ENCODE assay signal across 17 cellular contexts in the genomic region with DNA sequence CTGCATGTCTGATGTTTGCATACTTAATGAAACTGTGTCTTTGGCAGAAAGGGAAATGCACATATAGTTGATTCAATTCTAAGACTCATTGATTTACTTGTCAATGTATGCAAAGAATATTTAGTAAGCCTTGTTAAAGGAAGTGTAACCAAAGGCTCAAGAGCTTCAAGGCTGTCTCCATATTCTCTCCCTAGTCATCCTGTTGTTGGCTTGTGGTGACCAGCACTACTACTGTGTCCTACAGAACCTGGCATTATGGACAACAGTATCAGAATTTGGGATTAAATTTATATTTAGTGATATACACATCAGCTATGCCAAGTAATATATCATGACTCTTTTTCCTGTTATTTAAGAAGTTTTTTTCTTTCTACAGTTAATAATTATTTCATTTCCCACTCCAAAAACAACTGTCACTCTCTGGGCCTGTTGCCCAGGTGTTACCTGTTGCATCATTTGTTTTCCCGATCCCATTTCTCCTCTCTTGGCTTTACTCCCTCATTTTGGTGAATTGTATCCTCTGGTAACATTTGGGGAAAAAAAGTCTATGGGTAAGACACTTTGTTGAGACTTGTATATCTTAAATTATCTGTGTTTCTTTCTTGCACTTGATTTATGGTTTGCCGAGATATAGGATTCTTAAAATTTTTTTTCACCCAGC.
DNase-seq lines count a peak whose midpoint lies in the region; ATAC-seq and TF ChIP-seq lines count a peak whose summit lies in the region.
"Had no signal": no experiment of that assay in that cellular context is flagged by ENCODE, and none has a peak within 500 bp of the region (broad histone marks: within the 10 kb centered on the region; RNA-seq: fewer than 3 reads in every experiment).

No MANE protein-coding gene starts in this region.

- H3K9ac ChIP-seq in Karpas-422 (ENCODE audit: low read length), result no peak overlapping the region
- H3K9ac ChIP-seq: BLaER1 treated with 17β-estradiol and CSF1 and Interleukin-3, amounts not matched to agents 10 nM and 100 nM; GM23248 had no signal

- H3K27ac ChIP-seq in right lobe of liver, result peak overlapping the region; percentile 42 to 78 (median 77)
- H3K27ac ChIP-seq in Karpas-422 (ENCODE audit: low read length), result no peak overlapping the region
- H3K27ac ChIP-seq: BLaER1 treated with 17β-estradiol and CSF1 and Interleukin-3, amounts not matched to agents 10 nM and 100 nM; GM23248; HL-60 had no signal

- H3K9me3 ChIP-seq in right lobe of liver (no peaks in the 10 kb centered on the region), Karpas-422 (ENCODE audit: low read length) (no peaks in the 10 kb centered on the region)

- H3K4me3 ChIP-seq in right lobe of liver (no peak overlapping the region), Karpas-422 (ENCODE audit: low read length) (no peak overlapping the region)
- H3K4me3 ChIP-seq: BLaER1 treated with 17β-estradiol and CSF1 and Interleukin-3, amounts not matched to agents 10 nM and 100 nM; GM12878; GM23248 had no signal

- no peaks in the 10 kb centered on the region for H4K20me1 ChIP-seq in Karpas-422 (ENCODE audit: insufficient read depth, low read depth, low read length)
- H4K20me1 ChIP-seq: BLaER1 treated with 17β-estradiol and CSF1 and Interleukin-3, amounts not matched to agents 10 nM and 100 nM had no signal

- H3K36me3 ChIP-seq in right lobe of liver (no peaks in the 10 kb centered on the region), Karpas-422 (ENCODE audit: insufficient read depth, low read length) (no peaks in the 10 kb centered on the region)
- H3K36me3 ChIP-seq: BLaER1 treated with 17β-estradiol and CSF1 and Interleukin-3, amounts not matched to agents 10 nM and 100 nM had no signal

- TF ChIP-seq POLR2A in right lobe of liver (IDR thresholded peaks at IDR 0.05), result no peak

- peak; percentile 73 to 92 (median 84) for ATAC-seq in right lobe of liver
- ATAC-seq: GM12878 had no signal

- peak; percentile 7 for DNase-seq in NCI-H2171 treated with DMSO at 0.1 percent for 48 hours (lab: John Stamatoyannopoulos, UW)
- DNase-seq in NCI-H2171 (lab: John Stamatoyannopoulos, UW), result no peak
- peak; percentile 16 for DNase-seq in NCI-H1694 (lab: John Stamatoyannopoulos, UW)
- peak; percentile 44 to 52 for DNase-seq in dermis microvascular lymphatic vessel endothelial cell (ENCODE audit: low read depth in 2 of 2)
- peak in 2 of 3 donors; percentile 28 to 73 for DNase-seq in right lobe of liver
- DNase-seq in RKO (ENCODE audit: low spot score), result no peak
- no peak for DNase-seq in Karpas-422
- DNase-seq in NCI-H446 treated with DMSO at 0.1 percent for 48 hours (lab: John Stamatoyannopoulos, UW), result no peak
- DNase-seq: 8988T; ACHN; CD4-positive, CD25-positive, alpha-beta regulatory T cell; DMS79; GM23248; H7 had no signal

- 61% methylated on average over 2 of the region's 2 CpGs for WGBS in right lobe of liver (ENCODE audit: insufficient coverage, low coverage, low lambda C conversion rate, missing lambda C conversion rate)

- intact Hi-C loops in right lobe of liver (cut with DNase I), result no loop called here

- no peak overlapping the region for H3K4me2 ChIP-seq in Karpas-422 (ENCODE audit: low read depth, low read length, poor library complexity, severe bottlenecking)
- H3K4me2 ChIP-seq: BLaER1 treated with 17β-estradiol and CSF1 and Interleukin-3, amounts not matched to agents 10 nM and 100 nM had no signal

- H3K9me2 ChIP-seq in Karpas-422 (replicated peaks; ENCODE audit: insufficient read depth, low read length), result no peaks in the 10 kb centered on the region

- H3K27me3 ChIP-seq in right lobe of liver (no peaks in the 10 kb centered on the region), Karpas-422 (ENCODE audit: low read length) (no peaks in the 10 kb centered on the region)
- H3K27me3 ChIP-seq: BLaER1 treated with 17β-estradiol and CSF1 and Interleukin-3, amounts not matched to agents 10 nM and 100 nM had no signal

- no peak for TF ChIP-seq CTCF in right lobe of liver (IDR thresholded peaks at IDR 0.05)

- no peak overlapping the region for H2AFZ ChIP-seq in Karpas-422 (ENCODE audit: low read length)
- H2AFZ ChIP-seq: GM23248 had no signal

- H3K4me1 ChIP-seq in right lobe of liver (peaks cover 0 to 17% (median 0%) of the 10 kb centered on the region in 4 donors), Karpas-422 (ENCODE audit: low read length) (no peaks in the 10 kb centered on the region)

- no peaks in the 10 kb centered on the region for H3K79me2 ChIP-seq in Karpas-422 (ENCODE audit: low read length)

Comparison
In these comparisons a context has a peak if more than half of its experiments do, and no peak if none do; other contexts are left out.
1. DNase-seq: peak in NCI-H2171 treated with DMSO at 0.1 percent for 48 hours (single experiment), NCI-H1694 (single experiment), dermis microvascular lymphatic vessel endothelial cell (2 of 2) and right lobe of liver (2 of 3); none in NCI-H2171 (single experiment), RKO (single experiment), Karpas-422 (single experiment) and NCI-H446 treated with DMSO at 0.1 percent for 48 hours (single experiment).